ENCODE assay signal across 23 cellular contexts in genomic region chr9:136596630-136597031, GRCh38. TPM values are rescaled to one million over a fixed set of nuclear protein-coding genes. Genes with fewer than 3 reads are reported as not detected.
DNase-seq lines count a peak whose midpoint lies in the region; ATAC-seq, FAIRE-seq and TF ChIP-seq lines count a peak whose summit lies in the region.
"Had no signal": no experiment of that assay in that cellular context is flagged by ENCODE, and none has a peak within 500 bp of the region (broad histone marks: within the 10 kb centered on the region; RNA-seq: fewer than 3 reads in every experiment).

No MANE protein-coding gene starts in this region.

- TF ChIP-seq CTCF in DND-41 (IDR thresholded peaks at IDR 0.05; ENCODE audit: borderline replicate concordance, extremely low read depth, low read length, poor library complexity, severe bottlenecking) = no peak
- TF ChIP-seq CTCF in omental fat pad (IDR thresholded peaks at IDR 0.05) = no peak

- H3K4me2 ChIP-seq in DND-41 (ENCODE audit: insufficient read depth, low read length) = no peak overlapping the region

- no peak overlapping the region for H3K4me3 ChIP-seq in DND-41 (ENCODE audit: low read depth in 1 of 2, low read length in 2 of 2)
- H3K4me3 ChIP-seq: gastroesophageal sphincter, lung, Peyer's patch, suprapubic skin had no signal

- H3K79me2 ChIP-seq in DND-41 (ENCODE audit: insufficient read depth, low read length) = peaks cover 8% of the 10 kb centered on the region; the same call in 1 of the 2 replicates

- FAIRE-seq in frontal cortex (lab: Jason Lieb, UNC) = no peak
- FAIRE-seq: colon had no signal

- ATAC-seq in DND-41 (ENCODE audit: insufficient read depth, low read depth) = no peak
- ATAC-seq in omental fat pad (ENCODE audit: low FRiP score) = no peak
- ATAC-seq: gastroesophageal sphincter had no signal

- no peaks in the 10 kb centered on the region for H3K9me3 ChIP-seq in DND-41 (ENCODE audit: insufficient read depth, low read length, severe bottlenecking)
- H3K9me3 ChIP-seq: gastroesophageal sphincter, Peyer's patch, suprapubic skin had no signal

- no peak overlapping the region for H2AFZ ChIP-seq in DND-41 (ENCODE audit: low read depth, low read length)

- H3K27ac ChIP-seq in DND-41 (ENCODE audit: low read length) (peak overlapping the region; percentile 90), layer of hippocampus (ENCODE audit: low read depth, low read length) (peak overlapping the region; percentile 86)
- H3K27ac ChIP-seq: Peyer's patch, suprapubic skin had no signal

- no peaks in the 10 kb centered on the region for H3K36me3 ChIP-seq in DND-41 (ENCODE audit: insufficient read depth, low read length)
- H3K36me3 ChIP-seq: gastroesophageal sphincter, Peyer's patch, suprapubic skin had no signal

- H3K9ac ChIP-seq in DND-41 (ENCODE audit: low read depth, low read length) = peak overlapping the region; percentile 40; the same call in 1 of the 2 replicates

- DNase-seq in DND-41 = no peak
- DNase-seq in anterior cingulate cortex (lab: John Stamatoyannopoulos, UW) = peak in 42 of 58 donors; percentile 14 to 84 (median 50)
- peak in 7 of 10 donors; percentile 51 to 94 (median 73) for DNase-seq in posterior cingulate gyrus
- no peak for DNase-seq in frontal cortex (ENCODE audit: low spot score in 2 of 2)
- DNase-seq in DMS 273 (lab: John Stamatoyannopoulos, UW; ENCODE audit: unreplicated experiment) = no peak
- no peak for DNase-seq in NCI-H2196 treated with DMSO at 0.1 percent for 48 hours (lab: John Stamatoyannopoulos, UW; ENCODE audit: unreplicated experiment)
- no peak for DNase-seq in omental fat pad (ENCODE audit: low spot score)
- DNase-seq: activated CD4-positive, alpha-beta T cell treated with anti-CD3 and anti-CD28 coated beads for 48 hours; activated CD8-positive, alpha-beta memory T cell treated with anti-CD3 and anti-CD28 coated beads, Interleukin-2, amount 50 U/mL, for 48 hours; activated gamma-delta T cell; aorta; GOT3; KBM-7; NCI-H2107; nephron progenitor cell; Peyer's patch; stimulated activated CD4-positive, alpha-beta T cell treated with anti-CD3 and anti-CD28 coated beads, Interleukin-4, amount 100 ng/mL, for 24 hours; SW 1271 had no signal

- H3K27me3 ChIP-seq in DND-41 (ENCODE audit: insufficient read depth, low read length, poor library complexity) (no peaks in the 10 kb centered on the region), layer of hippocampus (ENCODE audit: control insufficient read depth, insufficient read depth, low read length) (no peaks in the 10 kb centered on the region)
- H3K27me3 ChIP-seq: Peyer's patch had no signal

- no peaks in the 10 kb centered on the region for H4K20me1 ChIP-seq in DND-41 (ENCODE audit: insufficient read depth, low read length)

- intact Hi-C loops in posterior cingulate gyrus (cut with DNase I) = no loop called here

- peaks cover 53% of the 10 kb centered on the region for H3K4me1 ChIP-seq in DND-41 (ENCODE audit: insufficient read depth, low read length)
- H3K4me1 ChIP-seq: Peyer's patch had no signal

RNA-seq across cellular contexts. Expression of gene NOTCH1, which starts 50.8 kb away (rescaled TPM):
- total RNA-seq in frontal cortex (15.9 TPM), omental fat pad (10 to 100 TPM; 10.4 to 61.8 (median 55.1) TPM)

Comparison
In these comparisons a context has a peak if more than half of its experiments do, and no peak if none do; other contexts are left out.
1. DNase-seq: peak in anterior cingulate cortex (42 of 58) and posterior cingulate gyrus (7 of 10); none in DND-41 (single experiment), frontal cortex (0 of 2), DMS 273 (single experiment), NCI-H2196 treated with DMSO at 0.1 percent for 48 hours (single experiment) and omental fat pad (single experiment).